8 cellular contexts compared by ENCODE assay signal in genomic region chrX:9644335-9644734, GRCh38.
DNase-seq lines count a peak whose midpoint lies in the region; ATAC-seq and FAIRE-seq lines count a peak whose summit lies in the region.

No MANE protein-coding gene starts in this region.

- no peak overlapping the region for H3K4me2 ChIP-seq in GM23248 (ENCODE audit: unreplicated experiment)

- H3K27ac ChIP-seq in GM23248 = no peak overlapping the region

- FAIRE-seq in GM19239 (lab: Jason Lieb, UNC) = peak; percentile 95

- intact Hi-C loops in activated CD4-positive, alpha-beta memory T cell treated with anti-CD3 and anti-CD28 coated beads for 36 hours (cut with micrococcal nuclease) = loop anchor here (1.0 to 5.0 kb wide), 2 partner anchors 33 to 183 kb away; no protein-coding TSS in a partner anchor

- H3K27me3 Mint-ChIP-seq in activated CD4-positive, alpha-beta memory T cell treated with anti-CD3 and anti-CD28 coated beads for 36 hours = no peaks in the 10 kb centered on the region

- no peaks in the 10 kb centered on the region for H3K27me3 ChIP-seq in GM23248 (replicated peaks; ENCODE audit: insufficient read depth)

- H2AFZ ChIP-seq in GM23248 = no peak overlapping the region

- no peaks in the 10 kb centered on the region for H3K4me1 ChIP-seq in GM23248 (ENCODE audit: insufficient read depth)

- H3K4me1 Mint-ChIP-seq in activated CD4-positive, alpha-beta memory T cell treated with anti-CD3 and anti-CD28 coated beads for 36 hours (ENCODE audit: low read depth) = peaks cover 23% of the 10 kb centered on the region

- H3K36me3 Mint-ChIP-seq in activated CD4-positive, alpha-beta memory T cell treated with anti-CD3 and anti-CD28 coated beads for 36 hours = no peaks in the 10 kb centered on the region

- H3K9me3 ChIP-seq in GM23248 (ENCODE audit: low read depth) = no peaks in the 10 kb centered on the region

- peak; percentile 74 for ATAC-seq in HG03103 (IDR thresholded peaks at IDR 0.05; ENCODE audit: low read depth, unreplicated experiment)

- CTCF ChIA-PET in activated CD4-positive, alpha-beta memory T cell treated with anti-CD3 and anti-CD28 coated beads for 36 hours (lab: Charles Lee) = no interaction called here

- H3K9me3 Mint-ChIP-seq in activated CD4-positive, alpha-beta memory T cell treated with anti-CD3 and anti-CD28 coated beads for 36 hours = no peaks in the 10 kb centered on the region

- peak; percentile 12 for DNase-seq in GM19239 (ENCODE audit: insufficient read length, low spot score)
- DNase-seq in activated CD4-positive, alpha-beta memory T cell treated with anti-CD3 and anti-CD28 coated beads for 36 hours = peak; percentile 67
- peak; percentile 14 for DNase-seq in stimulated activated CD8-positive, alpha-beta memory T cell treated with anti-CD3 and anti-CD28 coated beads, Interleukin-12 subunit alpha, Interleukin-12 subunit beta, amount 100 ng/mL, for 1 hour (ENCODE audit: low read depth)
- no peak for DNase-seq in GM23248
- DNase-seq in ACHN = no peak
- DNase-seq in UCSD-AML1 (lab: John Stamatoyannopoulos, UW; ENCODE audit: unreplicated experiment) = no peak
- no peak for DNase-seq in mucosa of gallbladder (ENCODE audit: low spot score)

- no peaks in the 10 kb centered on the region for H3K36me3 ChIP-seq in GM23248 (ENCODE audit: low read depth)

- H3K4me3 ChIP-seq in GM23248 = no peak overlapping the region

- no peaks in the 10 kb centered on the region for H4K20me1 ChIP-seq in GM23248 (ENCODE audit: insufficient read depth)

- no peaks in the 10 kb centered on the region; the same call in 1 of the 2 replicates for H3K79me2 ChIP-seq in GM23248 (ENCODE audit: insufficient read depth)

- no peak overlapping the region for H3K27ac Mint-ChIP-seq in activated CD4-positive, alpha-beta memory T cell treated with anti-CD3 and anti-CD28 coated beads for 36 hours

- 73 to 80% methylated on average over 3 to 5 of the region's 6 CpGs for WGBS in GM23248 (ENCODE audit: low coverage in 1 of 2, low lambda C conversion rate in 2 of 2, missing lambda C conversion rate in 2 of 2), 2 experiments

- no peaks in the 10 kb centered on the region for H3K9me2 ChIP-seq in GM23248 (ENCODE audit: insufficient read depth)

- H3F3A ChIP-seq in GM23248 (ENCODE audit: insufficient read depth) = no peaks in the 10 kb centered on the region

- H3K4me3 Mint-ChIP-seq in activated CD4-positive, alpha-beta memory T cell treated with anti-CD3 and anti-CD28 coated beads for 36 hours = no peak overlapping the region

- in situ Hi-C loops in GM23248 (cut with MboI) (no loop called here), ACHN (cut with HindIII; ENCODE audit: low pct_ligation_motif_present, low pct_unique_long_range_greater_than_20kb, low sequenced_read_pairs) (no loop called here)

- POLR2A ChIA-PET in activated CD4-positive, alpha-beta memory T cell treated with anti-CD3 and anti-CD28 coated beads for 36 hours (lab: Charles Lee) = no interaction called here

- H3K9ac ChIP-seq in GM23248 = no peak overlapping the region

Comparison
In these comparisons a context has a peak if more than half of its experiments do, and no peak if none do; other contexts are left out.
1. DNase-seq: peak in GM19239 (single experiment), activated CD4-positive, alpha-beta memory T cell treated with anti-CD3 and anti-CD28 coated beads for 36 hours (single experiment) and stimulated activated CD8-positive, alpha-beta memory T cell treated with anti-CD3 and anti-CD28 coated beads, Interleukin-12 subunit alpha, Interleukin-12 subunit beta, amount 100 ng/mL, for 1 hour (single experiment); none in GM23248 (single experiment), ACHN (single experiment), UCSD-AML1 (single experiment) and mucosa of gallbladder (single experiment).